Comparison of ENCODE assay signal across 8 cellular contexts in genomic region chr4:74230902-74231499, GRCh38.
A peak's percentile ranks its signal among the peaks of the same experiment; 100 is the strongest.
DNase-seq lines count a peak whose midpoint lies in the region; ATAC-seq and TF ChIP-seq lines count a peak whose summit lies in the region.

No MANE protein-coding gene starts in this region.

- H3K4me1 ChIP-seq in MM.1S (ENCODE audit: low read length): peaks cover 38% of the 10 kb centered on the region

- H3K9me2 ChIP-seq in MM.1S (replicated peaks; ENCODE audit: insufficient read depth, low read length): no peaks in the 10 kb centered on the region

- no peaks in the 10 kb centered on the region for H3K27me3 Mint-ChIP-seq in stimulated activated naive CD8-positive, alpha-beta T cell treated with anti-CD3 and anti-CD28 coated beads, Interleukin-15, amount 100 ng/mL, for 72 hours

- H3K36me3 Mint-ChIP-seq in activated naive CD4-positive, alpha-beta T cell treated with anti-CD3 and anti-CD28 coated beads, Interleukin-2, amount 50 U/mL, for 72 hours: no peaks in the 10 kb centered on the region

- H3K79me2 ChIP-seq in MM.1S (ENCODE audit: low read length): no peaks in the 10 kb centered on the region

- H3F3A ChIP-seq in MM.1S (ENCODE audit: insufficient read depth, low read length): peaks cover 14% of the 10 kb centered on the region

- H3K4me3 ChIP-seq in MM.1S (ENCODE audit: low read length): no peak overlapping the region; the same call in 1 of the 2 replicates
- no peak overlapping the region for H3K4me3 ChIP-seq in epithelial cell of esophagus (ENCODE audit: low read length)
- H3K4me3 ChIP-seq in dorsolateral prefrontal cortex: no peak overlapping the region

- no peak overlapping the region for H3K9ac ChIP-seq in MM.1S (ENCODE audit: low read length)

- H3K4me3 Mint-ChIP-seq in stimulated activated naive CD8-positive, alpha-beta T cell treated with anti-CD3 and anti-CD28 coated beads, Interleukin-15, amount 100 ng/mL, for 72 hours: no peak overlapping the region

- no peaks in the 10 kb centered on the region for H4K20me1 ChIP-seq in MM.1S (ENCODE audit: insufficient read depth, low read length)

- peak overlapping the region; percentile 52; the same call in 1 of the 2 replicates for H3K27ac ChIP-seq in MM.1S (ENCODE audit: low read length)
- H3K27ac ChIP-seq in dorsolateral prefrontal cortex: no peak overlapping the region

- ATAC-seq in activated naive CD4-positive, alpha-beta T cell treated with anti-CD3 and anti-CD28 coated beads, Interleukin-2, amount 50 U/mL, for 72 hours: peak; percentile 48 to 70
- peak; percentile 50 for ATAC-seq in stimulated activated naive CD8-positive, alpha-beta T cell treated with anti-CD3 and anti-CD28 coated beads, Interleukin-15, amount 100 ng/mL, for 72 hours

- H3K9me3 ChIP-seq in MM.1S (replicated peaks; ENCODE audit: insufficient read depth, low read length): no peaks in the 10 kb centered on the region

- peak overlapping the region; percentile 53 for H3K4me2 ChIP-seq in MM.1S (ENCODE audit: low read depth, low read length)

- no peaks in the 10 kb centered on the region for H3K9me3 Mint-ChIP-seq in activated naive CD4-positive, alpha-beta T cell treated with anti-CD3 and anti-CD28 coated beads, Interleukin-2, amount 50 U/mL, for 72 hours
- H3K9me3 Mint-ChIP-seq in stimulated activated naive CD8-positive, alpha-beta T cell treated with anti-CD3 and anti-CD28 coated beads, Interleukin-15, amount 100 ng/mL, for 72 hours: peaks cover 0 to 5% of the 10 kb centered on the region in 2 donors

- H3K27ac Mint-ChIP-seq in activated naive CD4-positive, alpha-beta T cell treated with anti-CD3 and anti-CD28 coated beads, Interleukin-2, amount 50 U/mL, for 72 hours: no peak overlapping the region
- no peak overlapping the region for H3K27ac Mint-ChIP-seq in stimulated activated naive CD8-positive, alpha-beta T cell treated with anti-CD3 and anti-CD28 coated beads, Interleukin-15, amount 100 ng/mL, for 72 hours

- H3K36me3 ChIP-seq in MM.1S (replicated peaks; ENCODE audit: insufficient read depth, low read length): no peaks in the 10 kb centered on the region

- intact Hi-C loops in dorsolateral prefrontal cortex (cut with DNase I): no loop called here

- no peak for DNase-seq in activated naive CD4-positive, alpha-beta T cell treated with anti-CD3 and anti-CD28 coated beads, Interleukin-2, amount 50 U/mL, for 72 hours (ENCODE audit: low spot score in 2 of 2)
- no peak for DNase-seq in activated naive CD4-positive, alpha-beta T cell treated with Interleukin-2 at 50 U/mL for 16 hours
- DNase-seq in MM.1S: peak; percentile 89
- DNase-seq in epithelial cell of esophagus (ENCODE audit: low read depth): peak; percentile 93
- DNase-seq in stimulated activated naive CD8-positive, alpha-beta T cell treated with anti-CD3 and anti-CD28 coated beads, Interleukin-15, amount 100 ng/mL, for 72 hours: no peak
- no peak for DNase-seq in NCI-H2029 treated with DMSO at 0.1 percent for 48 hours (lab: John Stamatoyannopoulos, UW)
- DNase-seq in dorsolateral prefrontal cortex: no peak
- DNase-seq in NCI-H1436 treated with DMSO at 0.1 percent for 48 hours (lab: John Stamatoyannopoulos, UW): no peak

- H3K27me3 ChIP-seq in MM.1S (replicated peaks; ENCODE audit: insufficient read depth, low read length) (no peaks in the 10 kb centered on the region), dorsolateral prefrontal cortex (no peaks in the 10 kb centered on the region)

- 0 out of 2 replicates have a peak overlapping the region, but pooled peaks have one; percentile 20 for H2AFZ ChIP-seq in MM.1S (ENCODE audit: low read length)

- TF ChIP-seq CTCF in MM.1S (IDR thresholded peaks at IDR 0.05; ENCODE audit: low read length) (no peak), epithelial cell of esophagus (IDR thresholded peaks at IDR 0.05; ENCODE audit: insufficient read depth, low read depth, low read length, missing control alignments) (no peak), dorsolateral prefrontal cortex (IDR thresholded peaks at IDR 0.05 in 54 of 56, conservative IDR thresholded peaks at IDR 0.05 in 2 of 56; ENCODE audit: low read depth in 1 of 56, partially characterized antibody in 56 of 56) (no peak)

- H3K4me1 Mint-ChIP-seq in stimulated activated naive CD8-positive, alpha-beta T cell treated with anti-CD3 and anti-CD28 coated beads, Interleukin-15, amount 100 ng/mL, for 72 hours: peaks cover 17% of the 10 kb centered on the region

Comparison
In these comparisons a context has a peak if more than half of its experiments do, and no peak if none do; other contexts are left out.
1. DNase-seq: peak in MM.1S (single experiment) and epithelial cell of esophagus (single experiment); none in activated naive CD4-positive, alpha-beta T cell treated with anti-CD3 and anti-CD28 coated beads, Interleukin-2, amount 50 U/mL, for 72 hours (0 of 2), activated naive CD4-positive, alpha-beta T cell treated with Interleukin-2 at 50 U/mL for 16 hours (single experiment), stimulated activated naive CD8-positive, alpha-beta T cell treated with anti-CD3 and anti-CD28 coated beads, Interleukin-15, amount 100 ng/mL, for 72 hours (0 of 2), NCI-H2029 treated with DMSO at 0.1 percent for 48 hours (single experiment), dorsolateral prefrontal cortex (0 of 10) and NCI-H1436 treated with DMSO at 0.1 percent for 48 hours (single experiment).